19 cellular contexts compared by ENCODE assay signal in the genomic region with DNA sequence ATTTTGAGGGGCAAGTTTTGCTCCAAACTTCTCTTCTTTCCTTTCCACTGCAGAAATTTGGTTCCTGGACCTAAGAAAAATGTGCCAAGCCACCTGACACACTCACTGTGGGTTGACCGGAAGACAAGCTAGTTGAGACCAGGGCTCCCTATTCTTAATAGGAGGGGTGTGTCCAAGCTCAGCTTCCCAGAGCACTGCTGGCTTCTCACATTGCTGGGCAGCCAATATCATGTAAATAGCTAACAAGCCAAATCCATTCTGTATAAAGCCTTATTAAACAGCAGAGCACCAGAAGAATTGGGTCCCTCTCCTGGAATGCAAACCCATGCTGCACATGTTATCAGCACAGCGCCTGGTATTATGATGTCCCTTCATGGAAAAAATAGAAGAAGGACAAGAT. TPM values are rescaled to one million over a fixed set of nuclear protein-coding genes. Genes with fewer than 3 reads are reported as not detected.
"Had no signal": no experiment of that assay in that cellular context is flagged by ENCODE, and none has a peak within 500 bp of the region (broad histone marks: within the 10 kb centered on the region; RNA-seq: fewer than 3 reads in every experiment).

No MANE protein-coding gene starts in this region.

- ATAC-seq: activated CD8-positive, alpha-beta memory T cell treated with anti-CD3 and anti-CD28 coated beads, Interleukin-2, amount 10 ng/mL, durations not matched to agents 7 days and 5 days; activated CD8-positive, alpha-beta T cell treated with anti-CD3 and anti-CD28 coated beads for 36 hours; gastrocnemius medialis; left ventricle myocardium superior had no signal

- H3K36me3 ChIP-seq: brain microvascular endothelial cell, gastrocnemius medialis, thoracic aorta, vagina had no signal

- H3K9me3 ChIP-seq: gastrocnemius medialis, thoracic aorta, vagina had no signal

- H3K4me1 ChIP-seq: gastrocnemius medialis, vagina had no signal

- H3K4me3 ChIP-seq: gastrocnemius medialis, thoracic aorta, vagina had no signal

- DNase-seq: activated CD4-positive, alpha-beta T cell treated with anti-CD3 and anti-CD28 coated beads, Interleukin-2, amount 10 ng/mL, durations not matched to agents 24 days and 14 days; activated CD8-positive, alpha-beta memory T cell treated with anti-CD3 and anti-CD28 coated beads, Interleukin-2, amount 10 ng/mL, durations not matched to agents 7 days and 5 days; activated CD8-positive, alpha-beta T cell treated with anti-CD3 and anti-CD28 coated beads for 36 hours; activated effector memory CD4-positive, alpha-beta T cell treated with anti-CD3 and anti-CD28 coated beads, Interleukin-2, amount 50 U/mL, for 16 hours; activated naive CD4-positive, alpha-beta T cell treated with anti-CD3 and anti-CD28 coated beads, Interleukin-2, amount 10 ng/mL, durations not matched to agents 7 days and 5 days; activated T-cell treated with anti-CD3 and anti-CD28 coated beads for 4 hours; effector memory CD4-positive, alpha-beta T cell; gastrocnemius medialis; left ventricle myocardium superior; naive B cell; occipital lobe; posterior cingulate gyrus; stimulated activated CD4-positive, alpha-beta T cell treated with anti-CD3 and anti-CD28 coated beads, Interleukin-2, amount 100 ng/mL, for 48 hours; stimulated activated naive CD4-positive, alpha-beta T cell; T1000 had no signal

- H3K27ac ChIP-seq: brain microvascular endothelial cell, gastrocnemius medialis, thoracic aorta, vagina had no signal

- H3K27me3 ChIP-seq: brain microvascular endothelial cell, gastrocnemius medialis, vagina had no signal

RNA-seq across cellular contexts. Expression of gene SAMD3, which starts 17.0 kb away (rescaled TPM):
- total RNA-seq: dermis microvascular lymphatic vessel endothelial cell, gastrocnemius medialis had no signal
